Comparison of ENCODE assay signal across 15 cellular contexts in genomic region chr14:71532349-71532748, GRCh38.
DNase-seq lines count a peak whose midpoint lies in the region; ATAC-seq, FAIRE-seq and TF ChIP-seq lines count a peak whose summit lies in the region.
"Had no signal": no experiment of that assay in that cellular context is flagged by ENCODE, and none has a peak within 500 bp of the region (broad histone marks: within the 10 kb centered on the region; RNA-seq: fewer than 3 reads in every experiment).

No MANE protein-coding gene starts in this region.

- H3K27me3 ChIP-seq in osteoblast (ENCODE audit: insufficient read depth, low read length): no peaks in the 10 kb centered on the region

- peaks cover 61% of the 10 kb centered on the region for H3K4me1 ChIP-seq in osteoblast (ENCODE audit: insufficient read depth, low read length)
- H3K4me1 ChIP-seq: prostate gland had no signal

- peak overlapping the region; percentile 96 for H3K27ac ChIP-seq in osteoblast (ENCODE audit: low read depth, low read length)
- H3K27ac ChIP-seq: prostate gland had no signal

- H2AFZ ChIP-seq in osteoblast (ENCODE audit: low read length): no peak overlapping the region

- no peak for TF ChIP-seq POLR2A in GM12891 (IDR thresholded peaks at IDR 0.05; ENCODE audit: low read depth, low read length)

- no peak overlapping the region for H3K4me3 ChIP-seq in cardiac fibroblast (replicated peaks in 1 of 2; ENCODE audit: low read depth in 2 of 2, low read length in 2 of 2)
- H3K4me3 ChIP-seq in osteoblast (ENCODE audit: insufficient read depth, low read length): peak overlapping the region; percentile 3
- H3K4me3 ChIP-seq: prostate gland had no signal

- H3K4me2 ChIP-seq in osteoblast (ENCODE audit: insufficient read depth, low read length): peak overlapping the region; percentile 34

- peaks cover 60% of the 10 kb centered on the region for H3K79me2 ChIP-seq in osteoblast (ENCODE audit: insufficient read depth, low read length)

- ATAC-seq in GM19455 (IDR thresholded peaks at IDR 0.05; ENCODE audit: unreplicated experiment): no peak
- ATAC-seq: Panc1 had no signal

- H3K9me3 ChIP-seq in osteoblast (ENCODE audit: low read depth, low read length): no peaks in the 10 kb centered on the region
- H3K9me3 ChIP-seq: prostate gland had no signal

- peak; percentile 26 for FAIRE-seq in GM12891 (lab: Jason Lieb, UNC)

- TF ChIP-seq CTCF in cardiac fibroblast (IDR thresholded peaks at IDR 0.05; ENCODE audit: low read depth, low read length) (no peak), osteoblast (IDR thresholded peaks at IDR 0.05; ENCODE audit: extremely low read depth, low read depth, low read length) (no peak)

- H4K20me1 ChIP-seq in osteoblast (ENCODE audit: insufficient read depth, low read length): no peaks in the 10 kb centered on the region

- no peaks in the 10 kb centered on the region for H3K36me3 ChIP-seq in osteoblast (ENCODE audit: insufficient read depth, low read length)
- H3K36me3 ChIP-seq: prostate gland had no signal

- DNase-seq in GM12891 (ENCODE audit: insufficient read length, low spot score) (no peak), NCI-H2227 treated with DMSO at 0.1 percent for 48 hours (lab: John Stamatoyannopoulos, UW) (peak; percentile 71), cardiac fibroblast (ENCODE audit: low read depth in 2 of 2) (peak; percentile 36 to 86), osteoblast (ENCODE audit: insufficient read length, low spot score, missing footprints) (peak; percentile 54), HuH-7.5 (ENCODE audit: low spot score) (no peak)
- no peak for DNase-seq in stimulated activated CD8-positive, alpha-beta memory T cell treated with anti-CD3 and anti-CD28 coated beads, Interleukin-4, amount 100 ng/mL, for 48 hours
- DNase-seq in activated CD8-positive, alpha-beta memory T cell treated with anti-CD3 and anti-CD28 coated beads for 24 hours: no peak
- DNase-seq: activated CD4-positive, alpha-beta memory T cell treated with anti-CD3 and anti-CD28 coated beads for 36 hours; activated naive CD4-positive, alpha-beta T cell treated with anti-CD3 and anti-CD28 coated beads for 36 hours; CD4-positive, alpha-beta memory T cell; NCI-H1105 treated with DMSO at 0.1 percent for 48 hours; T-helper 9 cell had no signal

TF ChIP-seq in GM12891, 5 proteins besides CTCF, POLR2A, EP300 and RAD21:
- TF ChIP-seq SPI1 (IDR thresholded peaks at IDR 0.05; ENCODE audit: low read depth, low read length) (no peak), POLR2AphosphoS5 (IDR thresholded peaks at IDR 0.05; ENCODE audit: low read depth, low read length) (no peak), TAF1 (IDR thresholded peaks at IDR 0.05; ENCODE audit: low read depth, low read length) (no peak), POU2F2 (IDR thresholded peaks at IDR 0.05; ENCODE audit: low read depth, low read length) (no peak), PAX5 (IDR thresholded peaks at IDR 0.05; ENCODE audit: insufficient read depth, low read length, severe bottlenecking) (no peak)

Comparison
In these comparisons a context has a peak if more than half of its experiments do, and no peak if none do; other contexts are left out.
1. DNase-seq: peak in NCI-H2227 treated with DMSO at 0.1 percent for 48 hours (single experiment), cardiac fibroblast (2 of 2) and osteoblast (single experiment); none in GM12891 (single experiment), stimulated activated CD8-positive, alpha-beta memory T cell treated with anti-CD3 and anti-CD28 coated beads, Interleukin-4, amount 100 ng/mL, for 48 hours (single experiment), activated CD8-positive, alpha-beta memory T cell treated with anti-CD3 and anti-CD28 coated beads for 24 hours (single experiment) and HuH-7.5 (single experiment).